19 cellular contexts compared by ENCODE assay signal in genomic region chr2:175002547-175003274, GRCh38. TPM values are rescaled to one million over a fixed set of nuclear protein-coding genes. Genes with fewer than 3 reads are reported as not detected.
DNase-seq lines count a peak whose midpoint lies in the region; ATAC-seq and TF ChIP-seq lines count a peak whose summit lies in the region.
"Had no signal": no experiment of that assay in that cellular context is flagged by ENCODE, and none has a peak within 500 bp of the region (broad histone marks: within the 10 kb centered on the region; RNA-seq: fewer than 3 reads in every experiment).

No MANE protein-coding gene starts in this region.

- H3K27me3 ChIP-seq in left ventricle myocardium inferior (ENCODE audit: low read depth): no peaks in the 10 kb centered on the region
- no peaks in the 10 kb centered on the region for H3K27me3 ChIP-seq in right cardiac atrium (ENCODE audit: control insufficient read depth, insufficient read depth)
- H3K27me3 ChIP-seq in upper lobe of right lung: peaks cover 36% of the 10 kb centered on the region
- H3K27me3 ChIP-seq in adrenal gland: no peaks in the 10 kb centered on the region
- H3K27me3 ChIP-seq: sigmoid colon had no signal

- ATAC-seq in right cardiac atrium (no peak), upper lobe of right lung (no peak)
- no peak for ATAC-seq in activated naive CD4-positive, alpha-beta T cell treated with anti-CD3 and anti-CD28 coated beads, Interleukin-2, amount 50 U/mL, for 72 hours
- ATAC-seq: stimulated activated naive CD8-positive, alpha-beta T cell treated with anti-CD3 and anti-CD28 coated beads, Interleukin-15, amount 100 ng/mL, for 72 hours had no signal

- DNase-seq in left ventricle myocardium inferior: no peak
- no peak for DNase-seq in right cardiac atrium
- DNase-seq in islet precursor cell: peak; percentile 63
- DNase-seq in upper lobe of right lung: no peak
- no peak for DNase-seq in adrenal gland
- no peak for DNase-seq in activated naive CD4-positive, alpha-beta T cell treated with anti-CD3 and anti-CD28 coated beads, Interleukin-2, amount 50 U/mL, for 72 hours (ENCODE audit: low spot score in 2 of 2)
- no peak for DNase-seq in SHP77 (lab: John Stamatoyannopoulos, UW)
- DNase-seq: activated CD4-positive, alpha-beta T cell treated with anti-CD3 and anti-CD28 coated beads, Interleukin-2, amount 50 U/mL, for 4 hours; activated naive CD4-positive, alpha-beta T cell treated with anti-CD3 and anti-CD28 coated beads for 36 hours; CD4-positive, CD25-positive, alpha-beta regulatory T cell; foreskin fibroblast; NCI-H2227 treated with DMSO at 0.1 percent for 48 hours; sigmoid colon; stimulated activated CD4-positive, alpha-beta T cell treated with anti-CD3 and anti-CD28 coated beads, Interleukin-2, amount 100 ng/mL, for 24 hours; stimulated activated naive CD8-positive, alpha-beta T cell treated with anti-CD3 and anti-CD28 coated beads, Interleukin-15, amount 100 ng/mL, for 72 hours; T-helper 1 cell had no signal

- TF ChIP-seq CTCF in left ventricle myocardium inferior (IDR thresholded peaks at IDR 0.05; ENCODE audit: borderline replicate concordance): no peak
- TF ChIP-seq CTCF in VCaP (conservative IDR thresholded peaks at IDR 0.05): no peak
- TF ChIP-seq CTCF in upper lobe of right lung (IDR thresholded peaks at IDR 0.05): no peak
- no peak for TF ChIP-seq CTCF in adrenal gland (IDR thresholded peaks at IDR 0.05)

- intact Hi-C loops in left ventricle myocardium inferior (cut with micrococcal nuclease) (no loop called here), right cardiac atrium (cut with DNase I) (no loop called here), upper lobe of right lung (cut with DNase I) (no loop called here), adrenal gland (cut with DNase I) (no loop called here)

- H3K36me3 ChIP-seq in left ventricle myocardium inferior (no peaks in the 10 kb centered on the region), upper lobe of right lung (no peaks in the 10 kb centered on the region), adrenal gland (replicated peaks in 1 of 2) (no peaks in the 10 kb centered on the region)
- H3K36me3 ChIP-seq: HAP-1, sigmoid colon had no signal

- H3K9me3 Mint-ChIP-seq in activated naive CD4-positive, alpha-beta T cell treated with anti-CD3 and anti-CD28 coated beads, Interleukin-2, amount 50 U/mL, for 72 hours: no peaks in the 10 kb centered on the region
- H3K9me3 Mint-ChIP-seq: activated naive CD4-positive, alpha-beta T cell treated with anti-CD3 and anti-CD28 coated beads for 36 hours; CD4-positive, CD25-positive, alpha-beta regulatory T cell; stimulated activated naive CD8-positive, alpha-beta T cell treated with anti-CD3 and anti-CD28 coated beads, Interleukin-15, amount 100 ng/mL, for 72 hours had no signal

- H3K4me3 ChIP-seq in left ventricle myocardium inferior (no peak overlapping the region), right cardiac atrium (ENCODE audit: low read length) (no peak overlapping the region), upper lobe of right lung (peak overlapping the region; percentile 65), adrenal gland (no peak overlapping the region)
- H3K4me3 ChIP-seq: sigmoid colon had no signal

- no peak for TF ChIP-seq POLR2A in adrenal gland (IDR thresholded peaks at IDR 0.05)

- no peak overlapping the region for H3K27ac Mint-ChIP-seq in activated naive CD4-positive, alpha-beta T cell treated with anti-CD3 and anti-CD28 coated beads, Interleukin-2, amount 50 U/mL, for 72 hours
- H3K27ac Mint-ChIP-seq: activated naive CD4-positive, alpha-beta T cell treated with anti-CD3 and anti-CD28 coated beads for 36 hours; CD4-positive, CD25-positive, alpha-beta regulatory T cell; stimulated activated naive CD8-positive, alpha-beta T cell treated with anti-CD3 and anti-CD28 coated beads, Interleukin-15, amount 100 ng/mL, for 72 hours had no signal

- H3K36me3 Mint-ChIP-seq in activated naive CD4-positive, alpha-beta T cell treated with anti-CD3 and anti-CD28 coated beads, Interleukin-2, amount 50 U/mL, for 72 hours: no peaks in the 10 kb centered on the region
- H3K36me3 Mint-ChIP-seq: CD4-positive, CD25-positive, alpha-beta regulatory T cell had no signal

- no peaks in the 10 kb centered on the region for H3K9me3 ChIP-seq in left ventricle myocardium inferior (replicated peaks)
- no peaks in the 10 kb centered on the region for H3K9me3 ChIP-seq in right cardiac atrium (ENCODE audit: control insufficient read depth, low read length)
- H3K9me3 ChIP-seq in upper lobe of right lung: no peaks in the 10 kb centered on the region
- no peaks in the 10 kb centered on the region for H3K9me3 ChIP-seq in adrenal gland (replicated peaks in 1 of 3)
- H3K9me3 ChIP-seq: HAP-1, sigmoid colon had no signal

- peak overlapping the region; percentile 43 for H3K27ac ChIP-seq in left ventricle myocardium inferior (replicated peaks)
- no peak overlapping the region for H3K27ac ChIP-seq in right cardiac atrium (ENCODE audit: low read length)
- peak overlapping the region; percentile 92 for H3K27ac ChIP-seq in VCaP
- peak overlapping the region; percentile 9 for H3K27ac ChIP-seq in upper lobe of right lung
- H3K27ac ChIP-seq in adrenal gland: no peak overlapping the region
- H3K27ac ChIP-seq: KMS-11 had no signal

- H3K4me1 ChIP-seq in left ventricle myocardium inferior: peaks cover 74% of the 10 kb centered on the region
- no peaks in the 10 kb centered on the region for H3K4me1 ChIP-seq in right cardiac atrium (ENCODE audit: control insufficient read depth, insufficient read depth, low read length)
- H3K4me1 ChIP-seq in upper lobe of right lung: no peaks in the 10 kb centered on the region
- H3K4me1 ChIP-seq in adrenal gland (replicated peaks in 1 of 2): peaks cover 0 to 16% of the 10 kb centered on the region in 2 donors

- 66% methylated on average over 3 of the region's 3 CpGs for WGBS in right cardiac atrium
- 67 to 70% (median 69%) methylated on average over 3 of the region's 3 CpGs for WGBS in adrenal gland, 4 donors

RNA-seq across cellular contexts. Expression of gene CHN1, which starts 2.5 kb away (rescaled TPM):
- total RNA-seq in left ventricle myocardium inferior (14.2 TPM), right cardiac atrium (1 to 10 TPM; 5.7 to 8.9 (median 8.0) TPM), upper lobe of right lung (30.6 TPM), adrenal gland (10 to 100 TPM; 17.7 to 32.4 (median 21.8) TPM)
- polyA plus RNA-seq in right cardiac atrium (5.3 TPM), adrenal gland (10 to 100 TPM in 2 of 3 donors, 1 to 10 TPM in 1; 7.6 to 34.2 (median 11.9) TPM)
- total RNA-seq in activated naive CD4-positive, alpha-beta T cell treated with anti-CD3 and anti-CD28 coated beads, Interleukin-2, amount 50 U/mL, for 72 hours: 1 to 10 TPM; 2.9 to 3.3 TPM

Comparison
In these comparisons a context has a peak if more than half of its experiments do, and no peak if none do; other contexts are left out.
1. H3K27ac ChIP-seq: peak in left ventricle myocardium inferior (single experiment), VCaP (single experiment) and upper lobe of right lung (single experiment); none in right cardiac atrium (single experiment) and adrenal gland (0 of 5).